32 cellular contexts compared by ENCODE assay signal in the genomic region with DNA sequence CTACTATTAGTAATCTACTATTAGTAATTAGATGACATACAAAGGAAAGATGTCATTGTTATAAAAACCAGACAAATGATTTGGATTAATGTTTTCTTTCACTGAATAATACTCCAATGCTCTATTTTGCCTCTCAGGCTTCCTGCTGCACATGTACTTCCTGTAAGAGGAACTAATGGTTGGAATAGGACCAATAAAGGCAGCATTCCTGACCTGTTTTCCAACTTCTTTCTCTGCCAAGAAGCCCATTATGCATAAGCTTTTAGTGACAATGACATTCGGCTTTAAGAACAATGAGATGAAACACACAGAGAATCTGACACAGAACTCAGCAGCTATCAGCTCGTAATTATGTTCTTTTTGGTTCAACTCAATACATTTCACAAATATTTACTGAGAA. TPM values are rescaled to one million over a fixed set of nuclear protein-coding genes. Genes with fewer than 3 reads are reported as not detected.
DNase-seq lines count a peak whose midpoint lies in the region; ATAC-seq, FAIRE-seq and TF ChIP-seq lines count a peak whose summit lies in the region.
"Had no signal": no experiment of that assay in that cellular context is flagged by ENCODE, and none has a peak within 500 bp of the region (broad histone marks: within the 10 kb centered on the region; RNA-seq: fewer than 3 reads in every experiment).

No MANE protein-coding gene starts in this region.

- H3K4me3 ChIP-seq in fibroblast of the aortic adventitia (ENCODE audit: low read depth, low read length) = no peak overlapping the region
- H3K4me3 ChIP-seq in spleen = no peak overlapping the region
- H3K4me3 ChIP-seq: coronary artery, esophagus muscularis mucosa, gastroesophageal sphincter, ovary, suprapubic skin, upper lobe of right lung had no signal

- H3K27ac ChIP-seq in spleen = peak overlapping the region in 5 of 8 donors; percentile 14 to 60 (median 32)
- H3K27ac ChIP-seq: coronary artery, esophagus muscularis mucosa, gastroesophageal sphincter, KMS-11, ovary, suprapubic skin, upper lobe of right lung had no signal

- no peaks in the 10 kb centered on the region for H3K36me3 ChIP-seq in spleen
- H3K36me3 ChIP-seq: esophagus muscularis mucosa, gastroesophageal sphincter, ovary, suprapubic skin, upper lobe of right lung had no signal

- H3K27me3 ChIP-seq in spleen (replicated peaks in 1 of 7) = peaks cover 0 to 15% (median 7%) of the 10 kb centered on the region in 7 donors
- H3K27me3 ChIP-seq: ovary had no signal

- intact Hi-C loops in left ventricle myocardium superior (cut with micrococcal nuclease) (no loop called here), left cardiac atrium (cut with DNase I) (no loop called here), spleen (cut with DNase I; ENCODE audit: low total_unique reads) (no loop called here)

- no peak for DNase-seq in left ventricle myocardium superior
- DNase-seq in left cardiac atrium = no peak
- peak; percentile 39 for DNase-seq in fibroblast of the aortic adventitia (ENCODE audit: low read depth)
- no peak for DNase-seq in spleen
- no peak for DNase-seq in occipital lobe (lab: John Stamatoyannopoulos, UW)
- no peak for DNase-seq in GM19239 (ENCODE audit: insufficient read length, low spot score)
- no peak for DNase-seq in activated T-cell treated with anti-CD3 and anti-CD28 coated beads, Interleukin-2, amount 50 U/mL, for 1 hour
- DNase-seq: ACHN; activated CD4-positive, alpha-beta T cell treated with anti-CD3 and anti-CD28 coated beads, Interleukin-2, amount 50 U/mL, for 48 hours; activated naive CD4-positive, alpha-beta T cell treated with anti-CD3 and anti-CD28 coated beads, Interleukin-2, amount 10 ng/mL, durations not matched to agents 7 days and 5 days; GF-D8; hypothalamus; immature natural killer cell; midbrain; natural killer cell; NCI-H146; NCI-H524; ovary; right cardiac atrium; stimulated activated naive B cell treated with anti-CD40 and anti-IgM and Interleukin-4, amounts not matched to agents 10 μg/mL and 1 μg/mL and 100 μg/mL, for 72 hours; T-helper 1 cell; upper lobe of right lung had no signal

- TF ChIP-seq POLR2A in spleen (IDR thresholded peaks at IDR 0.05) = no peak

- no peak for FAIRE-seq in GM19239 (lab: Jason Lieb, UNC)
- FAIRE-seq: bronchial epithelial cell had no signal

- TF ChIP-seq CTCF in fibroblast of the aortic adventitia (IDR thresholded peaks at IDR 0.05; ENCODE audit: insufficient read depth, low read length) = no peak
- TF ChIP-seq CTCF in spleen (IDR thresholded peaks at IDR 0.05 in 8 of 11, conservative IDR thresholded peaks at IDR 0.05 in 3 of 11) = no peak

- 46 to 77% (median 67%) methylated on average over 2 of the region's 2 CpGs for WGBS in spleen, 5 donors

- ATAC-seq in left ventricle myocardium superior (peak; percentile 11), left cardiac atrium (no peak), SK-N-SH treated with all-trans-retinoic acid at 6 μM for 48 hours (peak; percentile 77)
- ATAC-seq: gastroesophageal sphincter; natural killer cell; Panc1; stimulated activated naive B cell treated with anti-CD40 and anti-IgM and Interleukin-4, amounts not matched to agents 10 μg/mL and 1 μg/mL and 100 μg/mL, for 72 hours; upper lobe of right lung had no signal

- H3K9me3 ChIP-seq in spleen = no peaks in the 10 kb centered on the region
- H3K9me3 ChIP-seq: esophagus muscularis mucosa, gastroesophageal sphincter, ovary, suprapubic skin, upper lobe of right lung had no signal

- peaks cover 0 to 11% (median 3%) of the 10 kb centered on the region in 6 donors for H3K4me1 ChIP-seq in spleen

TF ChIP-seq in SK-N-SH treated with all-trans-retinoic acid at 6 μM for 48 hours, 23 proteins besides CTCF, POLR2A, EP300 and RAD21:
- TF ChIP-seq ZNF565 (CRISPR knock-in tag; conservative IDR thresholded peaks at IDR 0.05; ENCODE audit: low read depth) (no peak), ISL1 (CRISPR knock-in tag; IDR thresholded peaks at IDR 0.05) (peak; percentile 98)
TF ChIP-seq in SK-N-SH treated with all-trans-retinoic acid at 6 μM for 48 hours: peak in this region for 1.

RNA-seq across cellular contexts. Expression of a gene that starts 5.2 kb away (rescaled TPM):
- total RNA-seq in left ventricle myocardium superior (not detected), left cardiac atrium (not detected), fibroblast of the aortic adventitia (ENCODE audit: low replicate concordance) (4.0 TPM in 1 of 2 replicates, not detected in the other), spleen (under 1 TPM in 2 of 7 donors, not detected in 5; 0.20 to 0.26 TPM), occipital lobe (not detected)
- under 1 TPM in 2 of 3 donors, not detected in 1; 0.03 to 0.12 TPM for polyA plus RNA-seq in spleen
- total RNA-seq: gastroesophageal sphincter, HT1080, natural killer cell, ovary, right cardiac atrium, upper lobe of right lung had no signal
- polyA plus RNA-seq: BJ, immature natural killer cell, ovary, right cardiac atrium had no signal

RNA-seq across cellular contexts. Expression of a gene that starts 8.5 kb away (rescaled TPM):
- total RNA-seq in left ventricle myocardium superior (24.7 TPM), left cardiac atrium (10 to 100 TPM; 31.8 to 38.2 TPM), fibroblast of the aortic adventitia (ENCODE audit: low replicate concordance) (131 and 237 TPM in 2 replicates), spleen (10 to 100 TPM; 32.0 to 50.3 (median 46.7) TPM), occipital lobe (72.7 TPM)
- 10 to 100 TPM; 11.1 to 16.0 (median 12.2) TPM for polyA plus RNA-seq in spleen

RNA-seq across cellular contexts. Expression of a gene that starts 56.2 kb away (rescaled TPM):
- total RNA-seq in left ventricle myocardium superior (11.7 TPM), left cardiac atrium (10 to 100 TPM; 12.2 to 13.2 TPM), fibroblast of the aortic adventitia (ENCODE audit: low replicate concordance) (27.9 and 32.1 TPM in 2 replicates), spleen (10 to 100 TPM; 27.5 to 55.2 (median 39.0) TPM), occipital lobe (42.6 TPM)
- 10 to 100 TPM; 13.9 to 22.2 (median 15.6) TPM for polyA plus RNA-seq in spleen

Comparison
In these comparisons a context has a peak if more than half of its experiments do, and no peak if none do; other contexts are left out.
1. ATAC-seq: peak in left ventricle myocardium superior (single experiment) and SK-N-SH treated with all-trans-retinoic acid at 6 μM for 48 hours (single experiment); none in left cardiac atrium (0 of 2).